Comparison of ENCODE assay signal across 1 cellular context in the genomic region with DNA sequence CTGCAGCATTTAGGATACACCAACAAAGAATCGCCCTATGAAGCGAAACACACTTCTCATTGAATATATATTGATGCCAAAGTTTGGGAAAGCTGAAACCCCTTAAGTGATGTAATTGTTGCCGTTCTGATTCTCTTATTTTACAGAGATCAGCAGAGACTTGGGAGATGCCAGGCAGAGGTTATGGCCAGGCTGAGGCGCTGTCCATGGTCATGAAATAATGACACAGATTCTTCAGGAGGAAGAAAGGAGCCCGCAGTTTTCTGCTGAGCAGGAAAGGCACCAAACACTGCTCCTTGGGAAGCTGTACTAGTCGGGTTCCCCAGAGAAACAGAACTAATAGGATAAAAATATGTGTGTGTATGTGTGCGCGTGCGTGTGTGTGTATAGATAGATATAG.
TF ChIP-seq lines count a peak whose summit lies in the region.

No MANE protein-coding gene starts in this region.

TF ChIP-seq in H1, 55 proteins besides CTCF, POLR2A, EP300 and RAD21:
- TF ChIP-seq RBBP5 (IDR thresholded peaks at IDR 0.05; ENCODE audit: borderline replicate concordance, low read depth, low read length) (no peak), CREB1 (IDR thresholded peaks at IDR 0.05) (0 out of 2 replicates have a peak, but pooled peaks have one; percentile 9), CTBP2 (IDR thresholded peaks at IDR 0.05; ENCODE audit: borderline replicate concordance, insufficient read depth, insufficient read length, low read length) (no peak), YY1 (IDR thresholded peaks at IDR 0.05; ENCODE audit: low read depth, low read length) (no peak), TAF1 (IDR thresholded peaks at IDR 0.05; ENCODE audit: low read depth, low read length) (no peak), CBX8 (IDR thresholded peaks at IDR 0.05; ENCODE audit: borderline replicate concordance, low read depth, low read length) (no peak)
